In genomic region chr7:84981038-84981601, GRCh38 we compare ENCODE assay signal across 18 cellular contexts.
DNase-seq lines count a peak whose midpoint lies in the region; ATAC-seq and TF ChIP-seq lines count a peak whose summit lies in the region.
"Had no signal": no experiment of that assay in that cellular context is flagged by ENCODE, and none has a peak within 500 bp of the region (broad histone marks: within the 10 kb centered on the region; RNA-seq: fewer than 3 reads in every experiment).

No MANE protein-coding gene starts in this region.

- 46% methylated on average over 5 of the region's 5 CpGs for WGBS in mammary epithelial cell (ENCODE audit: low coverage, missing lambda C conversion rate)

- ATAC-seq in Right ventricle myocardium inferior: no peak
- ATAC-seq: effector memory CD8-positive, alpha-beta T cell; natural killer cell had no signal

- no peak overlapping the region for H3K4me2 ChIP-seq in mammary epithelial cell (ENCODE audit: insufficient read depth, low read depth, low read length)

- in situ Hi-C loops in mammary epithelial cell (cut with MboI; ENCODE audit: low sequenced_read_pairs in 2 of 2): no loop called here

- no TSS peak for BruUV-seq in mammary epithelial cell (replicated peaks; lab: Mats Ljungman, UMichigan)

- TF ChIP-seq CTCF in mammary epithelial cell (conservative IDR thresholded peaks at IDR 0.05 in 1 of 2, IDR thresholded peaks at IDR 0.05 in 1 of 2; ENCODE audit: extremely low read depth in 1 of 2, insufficient read depth in 1 of 2, low read depth in 1 of 2, low read length in 2 of 2): no peak

- intact Hi-C loops in mammary epithelial cell (cut with micrococcal nuclease): no loop called here
- intact Hi-C loops in Right ventricle myocardium inferior (cut with DNase I): no loop called here

- H3K9ac ChIP-seq in mammary epithelial cell (ENCODE audit: insufficient read depth, low read length): no peak overlapping the region

- H3K4me3 ChIP-seq in mammary epithelial cell (replicated peaks in 1 of 3; ENCODE audit: insufficient read depth in 1 of 3, low read depth in 2 of 3, low read length in 3 of 3): no peak overlapping the region
- H3K4me3 ChIP-seq: ascending aorta had no signal

- no peak overlapping the region for H3K27ac ChIP-seq in mammary epithelial cell (ENCODE audit: insufficient read depth, low read depth, low read length)
- H3K27ac ChIP-seq: ascending aorta, HL-60 had no signal

- no peaks in the 10 kb centered on the region for H3K79me2 ChIP-seq in mammary epithelial cell (ENCODE audit: insufficient read depth, low read length)

- no peaks in the 10 kb centered on the region for H3K36me3 ChIP-seq in mammary epithelial cell (ENCODE audit: insufficient read depth, low read length)
- H3K36me3 ChIP-seq: ascending aorta had no signal

- peak overlapping the region; percentile 60 for H2AFZ ChIP-seq in mammary epithelial cell (ENCODE audit: low read depth, low read length)

- no peaks in the 10 kb centered on the region for H3K27me3 ChIP-seq in mammary epithelial cell (ENCODE audit: insufficient read depth, low read length)
- H3K27me3 ChIP-seq: ascending aorta had no signal

- no peaks in the 10 kb centered on the region for H3K9me3 ChIP-seq in mammary epithelial cell (replicated peaks; ENCODE audit: insufficient read depth, low read length)
- H3K9me3 ChIP-seq: ascending aorta had no signal

- H3K4me1 ChIP-seq in mammary epithelial cell (ENCODE audit: insufficient read depth, low read length): no peaks in the 10 kb centered on the region
- H3K4me1 ChIP-seq: ascending aorta had no signal

- DNase-seq in ELF-1 (ENCODE audit: low read depth, low spot score): peak; percentile 47
- DNase-seq in NCI-H1092 treated with DMSO at 0.1 percent for 48 hours (lab: John Stamatoyannopoulos, UW): peak; percentile 31
- peak; percentile 14 for DNase-seq in mammary epithelial cell
- peak; percentile 54 for DNase-seq in renal cortical epithelial cell (ENCODE audit: low read depth)
- DNase-seq in Right ventricle myocardium inferior (ENCODE audit: missing footprints): no peak
- no peak for DNase-seq in SHP77 treated with DMSO at 0.1 percent for 48 hours (lab: John Stamatoyannopoulos, UW)
- no peak for DNase-seq in retina
- DNase-seq: activated CD4-positive, alpha-beta T cell treated with anti-CD3 and anti-CD28 coated beads for 4 hours; activated naive CD4-positive, alpha-beta T cell treated with anti-CD3 and anti-CD28 coated beads, Interleukin-2, amount 50 U/mL, for 16 hours; Calu3; effector memory CD8-positive, alpha-beta T cell; glutamatergic neuron; natural killer cell; NCI-H2107; small intestine; stimulated activated CD4-positive, alpha-beta T cell treated with anti-CD3 and anti-CD28 coated beads, Interleukin-4, amount 100 ng/mL, for 1 hour had no signal

- dilution Hi-C loops in mammary epithelial cell (cut with HindIII; ENCODE audit: low sequenced_read_pairs): no loop called here

- no peaks in the 10 kb centered on the region for H4K20me1 ChIP-seq in mammary epithelial cell (ENCODE audit: insufficient read depth, low read length)

- CTCF ChIA-PET in mammary epithelial cell (lab: Charles Lee; ENCODE audit: low non-redundant PET): no interaction called here

Comparison
In these comparisons a context has a peak if more than half of its experiments do, and no peak if none do; other contexts are left out.
1. DNase-seq: peak in ELF-1 (single experiment), NCI-H1092 treated with DMSO at 0.1 percent for 48 hours (single experiment), mammary epithelial cell (single experiment) and renal cortical epithelial cell (single experiment); none in Right ventricle myocardium inferior (single experiment), SHP77 treated with DMSO at 0.1 percent for 48 hours (single experiment) and retina (single experiment).